Comparison of ENCODE assay signal across 10 cellular contexts in the genomic region with DNA sequence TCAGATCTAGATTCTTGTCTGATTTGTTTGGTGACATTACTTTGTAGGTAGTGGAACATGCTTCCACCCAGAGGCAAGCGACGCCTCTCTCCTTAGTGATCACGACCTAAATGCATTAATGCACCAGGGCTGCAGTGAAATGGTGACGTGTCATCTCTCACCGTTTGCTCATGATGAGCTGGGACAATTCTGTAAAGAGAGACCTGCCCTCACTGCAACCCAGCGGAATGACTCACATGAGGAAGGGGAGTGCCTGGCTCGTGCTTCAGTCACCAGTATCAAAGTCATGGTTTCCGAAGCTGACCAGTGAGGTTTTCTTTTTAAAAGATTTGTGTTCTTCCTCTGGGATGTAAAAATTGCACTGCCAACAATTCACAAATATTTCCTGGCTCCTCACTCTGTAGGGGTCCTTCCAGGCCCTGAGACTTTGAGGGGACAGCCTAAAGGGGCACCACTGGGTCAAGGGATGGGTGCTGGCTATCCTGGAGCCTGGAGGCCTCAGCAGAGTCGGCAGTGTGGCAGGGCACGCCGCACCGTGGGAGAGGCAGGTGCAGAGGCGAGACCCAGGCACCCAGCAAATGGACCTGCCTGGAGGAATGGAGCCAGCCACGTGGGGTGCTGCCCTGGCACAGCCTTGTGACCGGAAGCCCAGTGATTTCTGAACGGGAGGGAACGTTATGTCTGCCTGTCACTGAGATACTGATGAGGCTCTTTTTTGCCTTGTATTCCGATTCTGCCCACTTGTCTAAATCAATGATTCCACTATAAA. TPM values are rescaled to one million over a fixed set of nuclear protein-coding genes. Genes with fewer than 3 reads are reported as not detected.
DNase-seq lines count a peak whose midpoint lies in the region; ATAC-seq, FAIRE-seq and TF ChIP-seq lines count a peak whose summit lies in the region.
"Had no signal": no experiment of that assay in that cellular context is flagged by ENCODE, and none has a peak within 500 bp of the region (broad histone marks: within the 10 kb centered on the region; RNA-seq: fewer than 3 reads in every experiment).

No MANE protein-coding gene starts in this region.

- peaks cover 33% of the 10 kb centered on the region for H3K36me3 Mint-ChIP-seq in activated T-helper 2 cell treated with anti-CD3 and anti-CD28 coated beads, Interferon-gamma antibody, Interleukin-2, Interleukin-4, amounts not matched to agents 10 μg/mL and 5 μg/mL and 100 μg/mL, durations not matched to agents 14 hours and 24 hours and 36 hours (ENCODE audit: low read depth)

- ATAC-seq in HG02798 (IDR thresholded peaks at IDR 0.05; ENCODE audit: poor library complexity, unreplicated experiment) = no peak
- no peak for ATAC-seq in HG02884 (IDR thresholded peaks at IDR 0.05; ENCODE audit: unreplicated experiment)

- H3K9me3 Mint-ChIP-seq in activated T-helper 2 cell treated with anti-CD3 and anti-CD28 coated beads, Interferon-gamma antibody, Interleukin-2, Interleukin-4, amounts not matched to agents 10 μg/mL and 5 μg/mL and 100 μg/mL, durations not matched to agents 14 hours and 24 hours and 36 hours = no peaks in the 10 kb centered on the region

- H3K4me1 Mint-ChIP-seq in activated T-helper 2 cell treated with anti-CD3 and anti-CD28 coated beads, Interferon-gamma antibody, Interleukin-2, Interleukin-4, amounts not matched to agents 10 μg/mL and 5 μg/mL and 100 μg/mL, durations not matched to agents 14 hours and 24 hours and 36 hours (ENCODE audit: low read depth) = peaks cover 37% of the 10 kb centered on the region

- no peak for FAIRE-seq in D721Med (lab: Jason Lieb, UNC)

- no peak overlapping the region for H3K4me3 Mint-ChIP-seq in activated T-helper 2 cell treated with anti-CD3 and anti-CD28 coated beads, Interferon-gamma antibody, Interleukin-2, Interleukin-4, amounts not matched to agents 10 μg/mL and 5 μg/mL and 100 μg/mL, durations not matched to agents 14 hours and 24 hours and 36 hours (ENCODE audit: low read depth)

- intact Hi-C loops in activated T-helper 2 cell treated with anti-CD3 and anti-CD28 coated beads, Interferon-gamma antibody, Interleukin-2, Interleukin-4, amounts not matched to agents 10 μg/mL and 5 μg/mL and 100 μg/mL, durations not matched to agents 14 hours and 24 hours and 36 hours (cut with micrococcal nuclease) = no loop called here

- TF ChIP-seq CTCF in D721Med (IDR thresholded peaks at IDR 0.05; ENCODE audit: insufficient read depth, missing control alignments) = no peak

- peak; percentile 20 for DNase-seq in CD1c-positive myeloid dendritic cell (ENCODE audit: extremely low spot score)
- DNase-seq in HT-29 (ENCODE audit: low spot score) = peak; percentile 67
- DNase-seq in activated T-helper 2 cell treated with anti-CD3 and anti-CD28 coated beads, Interferon-gamma antibody, Interleukin-2, Interleukin-4, amounts not matched to agents 10 μg/mL and 5 μg/mL and 100 μg/mL, durations not matched to agents 14 hours and 24 hours and 36 hours (ENCODE audit: low spot score) = no peak
- DNase-seq in lung microvascular endothelial cell (ENCODE audit: low read depth in 2 of 2) = peak; percentile 80 to 86
- DNase-seq in D721Med (ENCODE audit: insufficient read length, low spot score) = no peak
- DNase-seq in OCI-M2 (lab: John Stamatoyannopoulos, UW; ENCODE audit: unreplicated experiment) = no peak

- H3K27ac Mint-ChIP-seq in activated T-helper 2 cell treated with anti-CD3 and anti-CD28 coated beads, Interferon-gamma antibody, Interleukin-2, Interleukin-4, amounts not matched to agents 10 μg/mL and 5 μg/mL and 100 μg/mL, durations not matched to agents 14 hours and 24 hours and 36 hours = peak overlapping the region; percentile 52

- H3K27me3 Mint-ChIP-seq in activated T-helper 2 cell treated with anti-CD3 and anti-CD28 coated beads, Interferon-gamma antibody, Interleukin-2, Interleukin-4, amounts not matched to agents 10 μg/mL and 5 μg/mL and 100 μg/mL, durations not matched to agents 14 hours and 24 hours and 36 hours (ENCODE audit: low read depth) = no peaks in the 10 kb centered on the region

RNA-seq across cellular contexts. Expression of a gene that starts 17.3 kb away (rescaled TPM):
- total RNA-seq in HT-29 (2014; rRNA removed; shearing (Covaris generic)) = 31.7 and 34.5 TPM in 2 replicates
- total RNA-seq in activated T-helper 2 cell treated with anti-CD3 and anti-CD28 coated beads, Interferon-gamma antibody, Interleukin-2, Interleukin-4, amounts not matched to agents 10 μg/mL and 5 μg/mL and 100 μg/mL, durations not matched to agents 14 hours and 24 hours and 36 hours = 24.9 and 25.4 TPM in 2 replicates
- 5.0 and 6.3 TPM in 2 replicates for total RNA-seq in lung microvascular endothelial cell

RNA-seq across cellular contexts. Expression of a gene that starts 23.4 kb away (rescaled TPM):
- total RNA-seq in HT-29 (2014; rRNA removed; shearing (Covaris generic)) = not detected in 2 replicates
- not detected in 2 replicates for total RNA-seq in activated T-helper 2 cell treated with anti-CD3 and anti-CD28 coated beads, Interferon-gamma antibody, Interleukin-2, Interleukin-4, amounts not matched to agents 10 μg/mL and 5 μg/mL and 100 μg/mL, durations not matched to agents 14 hours and 24 hours and 36 hours
- total RNA-seq in lung microvascular endothelial cell = not detected in 2 replicates
- total RNA-seq: kidney epithelial cell, vagina had no signal

Comparison
In these comparisons a context has a peak if more than half of its experiments do, and no peak if none do; other contexts are left out.
1. DNase-seq: peak in CD1c-positive myeloid dendritic cell (single experiment), HT-29 (single experiment) and lung microvascular endothelial cell (2 of 2); none in activated T-helper 2 cell treated with anti-CD3 and anti-CD28 coated beads, Interferon-gamma antibody, Interleukin-2, Interleukin-4, amounts not matched to agents 10 μg/mL and 5 μg/mL and 100 μg/mL, durations not matched to agents 14 hours and 24 hours and 36 hours (single experiment), D721Med (single experiment) and OCI-M2 (single experiment).